Comparison of ENCODE assay signal across 13 cellular contexts in genomic region chr3:32531010-32531647, GRCh38.
A peak's percentile ranks its signal among the peaks of the same experiment; 100 is the strongest.
DNase-seq lines count a peak whose midpoint lies in the region; ATAC-seq and TF ChIP-seq lines count a peak whose summit lies in the region.
"Had no signal": no experiment of that assay in that cellular context is flagged by ENCODE, and none has a peak within 500 bp of the region (broad histone marks: within the 10 kb centered on the region; RNA-seq: fewer than 3 reads in every experiment).

No MANE protein-coding gene starts in this region.

- POLR2A ChIA-PET in GM10248 (lab: Yijun Ruan, JAX) = no interaction called here

- DNase-seq in GM10248 (ENCODE audit: extremely low spot score) (peak; percentile 28), medulla oblongata (ENCODE audit: extremely low spot score) (peak; percentile 37), NCI-H1092 (lab: John Stamatoyannopoulos, UW) (no peak), NCI-H524 treated with DMSO at 0.1 percent for 48 hours (lab: John Stamatoyannopoulos, UW) (no peak), NCI-H226 (no peak)
- DNase-seq: activated CD4-positive, alpha-beta T cell treated with anti-CD3 and anti-CD28 coated beads for 48 hours; CD4-positive, CD25-positive, alpha-beta regulatory T cell; GDM1; KBM-7; NCI-H1930 had no signal

- CTCF ChIA-PET in GM10248 (lab: Yijun Ruan, JAX) = interaction anchor here (0.7 to 3.6 kb wide), 6 partner anchors 9 to 156 kb away, joined by 3 to 20 read pairs (median 4); no protein-coding TSS in a partner anchor

- ATAC-seq in GM18870 (IDR thresholded peaks at IDR 0.05; ENCODE audit: unreplicated experiment) (peak; percentile 61), HG03442 (IDR thresholded peaks at IDR 0.05; ENCODE audit: unreplicated experiment) (peak; percentile 57), GM19452 (IDR thresholded peaks at IDR 0.05; ENCODE audit: unreplicated experiment) (no peak)

- no peak for TF ChIP-seq CTCF in GM10248 (IDR thresholded peaks at IDR 0.05; ENCODE audit: control extremely low read depth, extremely low read depth, low read depth, missing control alignments)

Comparison
In these comparisons a context has a peak if more than half of its experiments do, and no peak if none do; other contexts are left out.
1. DNase-seq: peak in GM10248 (single experiment) and medulla oblongata (single experiment); none in NCI-H1092 (single experiment), NCI-H524 treated with DMSO at 0.1 percent for 48 hours (single experiment) and NCI-H226 (single experiment).